Comparison of ENCODE assay signal across 16 cellular contexts in genomic region chr5:1763960-1764605, GRCh38. TPM values are rescaled to one million over a fixed set of nuclear protein-coding genes. Genes with fewer than 3 reads are reported as not detected.
DNase-seq lines count a peak whose midpoint lies in the region; ATAC-seq and TF ChIP-seq lines count a peak whose summit lies in the region.
"Had no signal": no experiment of that assay in that cellular context is flagged by ENCODE, and none has a peak within 500 bp of the region (broad histone marks: within the 10 kb centered on the region; RNA-seq: fewer than 3 reads in every experiment).

No MANE protein-coding gene starts in this region.

- no peaks in the 10 kb centered on the region for H3K36me3 ChIP-seq in IMR-90 (ENCODE audit: control insufficient read depth, insufficient read depth, low read length)
- no peaks in the 10 kb centered on the region for H3K36me3 ChIP-seq in CD4-positive, alpha-beta memory T cell (ENCODE audit: insufficient read depth, low read length)
- H3K36me3 ChIP-seq: MG63, stomach, uterus had no signal

- no peak overlapping the region for H2AFZ ChIP-seq in IMR-90 (replicated peaks; ENCODE audit: low read length, poor library complexity)

- H3K27me3 ChIP-seq in IMR-90 (ENCODE audit: control insufficient read depth, insufficient read depth, low read length) = peaks cover 7% of the 10 kb centered on the region; the same call in 1 of the 2 replicates
- H3K27me3 ChIP-seq in CD4-positive, alpha-beta memory T cell (ENCODE audit: insufficient read depth, low read length) = no peaks in the 10 kb centered on the region
- H3K27me3 ChIP-seq: MG63, uterus had no signal

- H3K4me1 Mint-ChIP-seq in activated naive CD8-positive, alpha-beta T cell treated with anti-CD3 and anti-CD28 coated beads, Interleukin-2, amount 10 ng/mL, durations not matched to agents 7 days and 5 days = no peaks in the 10 kb centered on the region
- no peaks in the 10 kb centered on the region for H3K4me1 Mint-ChIP-seq in activated naive CD8-positive, alpha-beta T cell treated with anti-CD3 and anti-CD28 coated beads for 36 hours
- H3K4me1 Mint-ChIP-seq in CD4-positive, alpha-beta memory T cell = no peaks in the 10 kb centered on the region
- no peaks in the 10 kb centered on the region for H3K4me1 Mint-ChIP-seq in immature natural killer cell

- H2AK9ac ChIP-seq in IMR-90 (replicated peaks; ENCODE audit: low read depth, low read length, poor library complexity) = no peak overlapping the region

- H3K4me2 ChIP-seq in IMR-90 (ENCODE audit: low read depth, low read length) = no peak overlapping the region

- no peak overlapping the region for H2BK5ac ChIP-seq in IMR-90 (ENCODE audit: low read depth, low read length, poor library complexity, severe bottlenecking)

- TF ChIP-seq POLR2A in IMR-90 (IDR thresholded peaks at IDR 0.05; ENCODE audit: low read depth, low read length) = no peak

- DNase-seq in activated naive CD8-positive, alpha-beta T cell treated with anti-CD3 and anti-CD28 coated beads, Interleukin-2, amount 10 ng/mL, durations not matched to agents 7 days and 5 days = peak; percentile 15
- no peak for DNase-seq in activated naive CD8-positive, alpha-beta T cell treated with anti-CD3 and anti-CD28 coated beads for 36 hours
- no peak for DNase-seq in IMR-90
- peak; percentile 42 for DNase-seq in islet precursor cell
- peak; percentile 30 for DNase-seq in ureter (ENCODE audit: low spot score)
- DNase-seq in KG1 (lab: John Stamatoyannopoulos, UW) = no peak
- DNase-seq in CD4-positive, alpha-beta memory T cell = no peak
- DNase-seq in immature natural killer cell = no peak
- DNase-seq: foreskin keratinocyte, GF-D8, NCI-H1694 treated with DMSO at 0.1 percent for 48 hours, NCI-H446, stomach had no signal

- no peak overlapping the region for H4K5ac ChIP-seq in IMR-90 (ENCODE audit: low read depth, low read length)

- CTCF ChIA-PET in IMR-90 (lab: Yijun Ruan, JAX) = interaction anchor here (0.6 to 2.3 kb wide), 8 partner anchors 9 to 807 kb away, joined by 3 to 21 read pairs (median 6); partner anchors contain the start of gene NDUFS6
- CTCF ChIA-PET in CD4-positive, alpha-beta memory T cell (lab: Charles Lee; ENCODE audit: partially characterized antibody) = interaction anchor here (0.7 to 2.6 kb wide), 9 partner anchors 9 to 279 kb away, joined by 3 to 16 read pairs (median 4); no protein-coding TSS in a partner anchor

- no peaks in the 10 kb centered on the region for H3K9me1 ChIP-seq in IMR-90 (ENCODE audit: insufficient read depth, low read length)

- H3K4me3 ChIP-seq in IMR-90 (ENCODE audit: insufficient read depth, low read depth, low read length) = no peak overlapping the region
- no peak overlapping the region for H3K4me3 ChIP-seq in CD4-positive, alpha-beta memory T cell (ENCODE audit: low read length in 2 of 2)
- H3K4me3 ChIP-seq: MG63, stomach, uterus had no signal

- peaks cover 5% of the 10 kb centered on the region; the same call in 1 of the 2 replicates for H3K4me1 ChIP-seq in IMR-90 (ENCODE audit: control insufficient read depth, insufficient read depth, low read length)
- no peaks in the 10 kb centered on the region for H3K4me1 ChIP-seq in CD4-positive, alpha-beta memory T cell (ENCODE audit: insufficient read depth, low read length)
- H3K4me1 ChIP-seq: foreskin keratinocyte, stomach, uterus had no signal

- no peak overlapping the region for H3K27ac ChIP-seq in IMR-90 (ENCODE audit: insufficient read depth, low read length)
- no peak overlapping the region for H3K27ac ChIP-seq in CD4-positive, alpha-beta memory T cell (ENCODE audit: low read depth, low read length)
- H3K27ac ChIP-seq: foreskin keratinocyte, stomach, uterus had no signal

- no peak overlapping the region for H3K27ac Mint-ChIP-seq in activated naive CD8-positive, alpha-beta T cell treated with anti-CD3 and anti-CD28 coated beads, Interleukin-2, amount 10 ng/mL, durations not matched to agents 7 days and 5 days
- no peak overlapping the region for H3K27ac Mint-ChIP-seq in activated naive CD8-positive, alpha-beta T cell treated with anti-CD3 and anti-CD28 coated beads for 36 hours
- no peak overlapping the region for H3K27ac Mint-ChIP-seq in CD4-positive, alpha-beta memory T cell
- H3K27ac Mint-ChIP-seq in immature natural killer cell = no peak overlapping the region

- H4K20me1 ChIP-seq in IMR-90 (ENCODE audit: insufficient read depth, low read length) = no peaks in the 10 kb centered on the region

- H3K79me1 ChIP-seq in IMR-90 (ENCODE audit: low read depth in 1 of 2, low read length in 2 of 2) = no peaks in the 10 kb centered on the region

- H3K56ac ChIP-seq in IMR-90 (ENCODE audit: extremely low read depth, insufficient read depth, low read length) = no peak overlapping the region

- no peak for TF ChIP-seq RAD21 in IMR-90 (IDR thresholded peaks at IDR 0.05; ENCODE audit: low read length)

- no peak overlapping the region for H4K91ac ChIP-seq in IMR-90 (ENCODE audit: insufficient read depth, low read depth, low read length)

- no peak for ATAC-seq in activated naive CD8-positive, alpha-beta T cell treated with anti-CD3 and anti-CD28 coated beads, Interleukin-2, amount 10 ng/mL, durations not matched to agents 7 days and 5 days (ENCODE audit: low read depth)
- no peak for ATAC-seq in IMR-90 (ENCODE audit: low read depth)
- ATAC-seq: foreskin keratinocyte; naive thymus-derived CD4-positive, alpha-beta T cell had no signal

- no peak overlapping the region for H4K8ac ChIP-seq in IMR-90 (ENCODE audit: low read depth in 2 of 2, low read length in 2 of 2)

- no TSS peak for BruUV-seq in IMR-90 (replicated peaks; lab: Mats Ljungman, UMichigan)

- H3K27me3 Mint-ChIP-seq in activated naive CD8-positive, alpha-beta T cell treated with anti-CD3 and anti-CD28 coated beads, Interleukin-2, amount 10 ng/mL, durations not matched to agents 7 days and 5 days = peaks cover 5% of the 10 kb centered on the region
- H3K27me3 Mint-ChIP-seq in activated naive CD8-positive, alpha-beta T cell treated with anti-CD3 and anti-CD28 coated beads for 36 hours = peaks cover 11% of the 10 kb centered on the region
- H3K27me3 Mint-ChIP-seq in CD4-positive, alpha-beta memory T cell = peaks cover 9 to 20% of the 10 kb centered on the region in 2 donors
- H3K27me3 Mint-ChIP-seq in immature natural killer cell (ENCODE audit: low read depth in 3 of 3) = peaks cover 0 to 2% (median 1%) of the 10 kb centered on the region in 3 donors

- no peak overlapping the region for H2AK5ac ChIP-seq in IMR-90 (ENCODE audit: low read depth, low read length)

- H2BK120ac ChIP-seq in IMR-90 (ENCODE audit: low read depth, low read length) = no peak overlapping the region

- H3K4me3 Mint-ChIP-seq in activated naive CD8-positive, alpha-beta T cell treated with anti-CD3 and anti-CD28 coated beads, Interleukin-2, amount 10 ng/mL, durations not matched to agents 7 days and 5 days = no peak overlapping the region
- H3K4me3 Mint-ChIP-seq in activated naive CD8-positive, alpha-beta T cell treated with anti-CD3 and anti-CD28 coated beads for 36 hours = no peak overlapping the region
- no peak overlapping the region for H3K4me3 Mint-ChIP-seq in CD4-positive, alpha-beta memory T cell
- no peak overlapping the region for H3K4me3 Mint-ChIP-seq in immature natural killer cell
- H3K4me3 Mint-ChIP-seq: naive thymus-derived CD4-positive, alpha-beta T cell had no signal

- H3K9me3 ChIP-seq in IMR-90 (ENCODE audit: control insufficient read depth, insufficient read depth, low read length) = no peaks in the 10 kb centered on the region
- no peaks in the 10 kb centered on the region for H3K9me3 ChIP-seq in CD4-positive, alpha-beta memory T cell (ENCODE audit: control insufficient read depth in 1 of 2, low read length in 2 of 2)
- H3K9me3 ChIP-seq: MG63, stomach, uterus had no signal

- H3K23ac ChIP-seq in IMR-90 (ENCODE audit: low read depth, low read length) = no peak overlapping the region

- H3K9me3 Mint-ChIP-seq in activated naive CD8-positive, alpha-beta T cell treated with anti-CD3 and anti-CD28 coated beads, Interleukin-2, amount 10 ng/mL, durations not matched to agents 7 days and 5 days = no peaks in the 10 kb centered on the region
- H3K9me3 Mint-ChIP-seq in activated naive CD8-positive, alpha-beta T cell treated with anti-CD3 and anti-CD28 coated beads for 36 hours = no peaks in the 10 kb centered on the region
- no peaks in the 10 kb centered on the region for H3K9me3 Mint-ChIP-seq in CD4-positive, alpha-beta memory T cell
- no peaks in the 10 kb centered on the region for H3K9me3 Mint-ChIP-seq in immature natural killer cell
- H3K9me3 Mint-ChIP-seq: naive thymus-derived CD4-positive, alpha-beta T cell had no signal

- TF ChIP-seq CTCF in IMR-90 (conservative IDR thresholded peaks at IDR 0.05; ENCODE audit: low read depth, low read length) = no peak

- H2BK20ac ChIP-seq in IMR-90 (ENCODE audit: low read depth, low read length) = no peak overlapping the region

- intact Hi-C loops in IMR-90 (cut with micrococcal nuclease) = loop anchor here (1.0 to 5.0 kb wide), 4 partner anchors 37 to 1838 kb away; partner anchors contain the start of gene NDUFS6
- intact Hi-C loops in CD4-positive, alpha-beta memory T cell (cut with micrococcal nuclease) = loop anchor here (1.0 kb wide), 1 partner anchor 274 kb away; no protein-coding TSS in a partner anchor

- dilution Hi-C loops in IMR-90 (cut with HindIII; ENCODE audit: low sequenced_read_pairs, unreplicated experiment) = no loop called here

- H3K18ac ChIP-seq in IMR-90 (ENCODE audit: low read depth, low read length) = no peak overlapping the region

- H2BK15ac ChIP-seq in IMR-90 (ENCODE audit: low read depth, low read length) = no peak overlapping the region

- no peaks in the 10 kb centered on the region for H3K36me3 Mint-ChIP-seq in activated naive CD8-positive, alpha-beta T cell treated with anti-CD3 and anti-CD28 coated beads, Interleukin-2, amount 10 ng/mL, durations not matched to agents 7 days and 5 days
- H3K36me3 Mint-ChIP-seq in activated naive CD8-positive, alpha-beta T cell treated with anti-CD3 and anti-CD28 coated beads for 36 hours = no peaks in the 10 kb centered on the region
- H3K36me3 Mint-ChIP-seq in CD4-positive, alpha-beta memory T cell = no peaks in the 10 kb centered on the region
- no peaks in the 10 kb centered on the region for H3K36me3 Mint-ChIP-seq in immature natural killer cell
- H3K36me3 Mint-ChIP-seq: naive thymus-derived CD4-positive, alpha-beta T cell had no signal

- H3K14ac ChIP-seq in IMR-90 (replicated peaks; ENCODE audit: low read depth, low read length) = no peak overlapping the region

- POLR2A ChIA-PET in activated naive CD8-positive, alpha-beta T cell treated with anti-CD3 and anti-CD28 coated beads, Interleukin-2, amount 10 ng/mL, durations not matched to agents 7 days and 5 days (lab: Charles Lee) = no interaction called here
- POLR2A ChIA-PET in IMR-90 (lab: Charles Lee; ENCODE audit: unreplicated experiment) = no interaction called here
- POLR2A ChIA-PET in CD4-positive, alpha-beta memory T cell (lab: Charles Lee; ENCODE audit: partially characterized antibody) = no interaction called here

- WGBS in IMR-90 (ENCODE audit: extremely low coverage in 2 of 2, insufficient read length in 1 of 2), 2 experiments = 79% methylated on average over 16 of the region's 32 CpGs; no CpG with 5 or more reads in 1 of the 2 experiments

- in situ Hi-C loops in IMR-90 (cut with MboI; ENCODE audit: low sequenced_read_pairs) = no loop called here

- no peak overlapping the region for H3K9ac ChIP-seq in IMR-90 (ENCODE audit: low read depth, low read length)

- no peak overlapping the region for H3K4ac ChIP-seq in IMR-90 (ENCODE audit: low read depth, low read length)

RNA-seq across cellular contexts. Expression of gene MRPL36, which starts 35.6 kb away (rescaled TPM):
- 10 to 100 TPM; 47.1 to 51.2 TPM for total RNA-seq in activated naive CD8-positive, alpha-beta T cell treated with anti-CD3 and anti-CD28 coated beads, Interleukin-2, amount 10 ng/mL, durations not matched to agents 7 days and 5 days
- total RNA-seq in activated naive CD8-positive, alpha-beta T cell treated with anti-CD3 and anti-CD28 coated beads for 36 hours = 100 to 1,000 TPM; 104 to 108 TPM
- total RNA-seq in IMR-90 (2012; rRNA removed) (63.9 and 85.9 TPM in 2 replicates), ureter (33.2 TPM)
- polyA plus RNA-seq in IMR-90 (2012; rRNA removed) (103 and 134 TPM in 2 replicates), immature natural killer cell (100 to 1,000 TPM in 1 of 3 donors, 10 to 100 TPM in 2; 86.5 to 142 (median 87.6) TPM)
- polyA plus RNA-seq in IMR-90 (2012; cell fraction: cytosol; rRNA removed) = 101 and 125 TPM in 2 replicates
- 35.7 and 44.4 TPM in 2 replicates for polyA plus RNA-seq in IMR-90 (2012; cell fraction: nucleus; rRNA removed; ENCODE audit: low replicate concordance)
- total RNA-seq in CD4-positive, alpha-beta memory T cell = 10 to 100 TPM; 30.7 to 34.8 TPM
- 10 to 100 TPM; 74.6 to 85.1 TPM for polyA plus RNA-seq in CD4-positive, alpha-beta memory T cell

RNA-seq across cellular contexts. Expression of gene NDUFS6, which starts 37.1 kb away (rescaled TPM):
- 10 to 100 TPM; 24.7 to 27.7 TPM for total RNA-seq in activated naive CD8-positive, alpha-beta T cell treated with anti-CD3 and anti-CD28 coated beads, Interleukin-2, amount 10 ng/mL, durations not matched to agents 7 days and 5 days
- 10 to 100 TPM; 40.5 to 42.4 TPM for total RNA-seq in activated naive CD8-positive, alpha-beta T cell treated with anti-CD3 and anti-CD28 coated beads for 36 hours
- 10.4 and 26.9 TPM in 2 replicates for total RNA-seq in IMR-90 (2012; rRNA removed)
- polyA plus RNA-seq in IMR-90 (2012; rRNA removed) = 69.0 and 119 TPM in 2 replicates
- polyA plus RNA-seq in IMR-90 (2012; cell fraction: cytosol; rRNA removed) = 70.7 and 121 TPM in 2 replicates
- 19.3 and 45.4 TPM in 2 replicates for polyA plus RNA-seq in IMR-90 (2012; cell fraction: nucleus; rRNA removed; ENCODE audit: low replicate concordance)
- total RNA-seq in ureter = 22.9 TPM
- total RNA-seq in CD4-positive, alpha-beta memory T cell = 10 to 100 TPM; 14.4 to 16.9 TPM
- polyA plus RNA-seq in CD4-positive, alpha-beta memory T cell = 10 to 100 TPM; 60.1 to 79.0 TPM
- 10 to 100 TPM; 75.8 to 96.0 (median 89.8) TPM for polyA plus RNA-seq in immature natural killer cell

Comparison
In these comparisons a context has a peak if more than half of its experiments do, and no peak if none do; other contexts are left out.
1. DNase-seq: peak in activated naive CD8-positive, alpha-beta T cell treated with anti-CD3 and anti-CD28 coated beads, Interleukin-2, amount 10 ng/mL, durations not matched to agents 7 days and 5 days (single experiment), islet precursor cell (single experiment) and ureter (single experiment); none in activated naive CD8-positive, alpha-beta T cell treated with anti-CD3 and anti-CD28 coated beads for 36 hours (single experiment), IMR-90 (single experiment), KG1 (single experiment), CD4-positive, alpha-beta memory T cell (0 of 5) and immature natural killer cell (0 of 3).